Comparison of ENCODE assay signal across 18 cellular contexts in the genomic region with DNA sequence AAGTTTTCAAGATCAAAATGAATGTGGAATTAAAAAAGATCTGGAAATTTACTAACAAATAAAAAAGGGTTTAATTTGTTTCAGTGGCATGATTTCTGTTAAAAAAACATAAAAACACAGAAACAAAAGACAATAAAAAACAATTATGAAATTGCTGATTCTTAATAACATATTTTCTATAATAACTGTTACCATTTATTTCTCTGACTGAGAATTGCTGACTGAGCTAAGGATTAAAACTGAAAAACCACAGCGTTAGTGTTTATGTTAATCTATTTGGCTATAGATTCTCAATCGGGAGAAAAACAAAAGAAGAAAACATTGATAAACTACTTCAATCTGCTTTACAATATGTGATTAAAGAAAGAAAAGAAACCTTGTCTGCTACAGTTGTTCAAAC.
"Had no signal": no experiment of that assay in that cellular context is flagged by ENCODE, and none has a peak within 500 bp of the region (broad histone marks: within the 10 kb centered on the region; RNA-seq: fewer than 3 reads in every experiment).

No MANE protein-coding gene starts in this region.

- H3K4me1 Mint-ChIP-seq: activated CD4-positive, alpha-beta T cell treated with anti-CD3 and anti-CD28 coated beads, Interleukin-2, amount 10 ng/mL, durations not matched to agents 24 days and 14 days; activated naive CD8-positive, alpha-beta T cell treated with anti-CD3 and anti-CD28 coated beads for 36 hours; activated T-helper 17 cell treated with anti-CD3 and anti-CD28 coated beads, Interleukin-2, amount 50 U/mL, for 72 hours; central memory CD8-positive, alpha-beta T cell had no signal

- H3K9me3 Mint-ChIP-seq: activated CD4-positive, alpha-beta T cell treated with anti-CD3 and anti-CD28 coated beads, Interleukin-2, amount 10 ng/mL, durations not matched to agents 24 days and 14 days; activated CD8-positive, alpha-beta T cell treated with anti-CD3 and anti-CD28 coated beads for 36 hours; activated naive CD8-positive, alpha-beta T cell treated with anti-CD3 and anti-CD28 coated beads for 36 hours; activated T-cell treated with anti-CD3 and anti-CD28 coated beads, Interleukin-2, amount 50 U/mL, for 72 hours; activated T-helper 17 cell treated with anti-CD3 and anti-CD28 coated beads, Interleukin-2, amount 50 U/mL, for 72 hours; central memory CD8-positive, alpha-beta T cell had no signal

- DNase-seq: activated CD4-positive, alpha-beta T cell treated with anti-CD3 and anti-CD28 coated beads, Interleukin-2, amount 10 ng/mL, durations not matched to agents 24 days and 14 days; activated CD4-positive, alpha-beta T cell treated with anti-CD3 and anti-CD28 coated beads, Interleukin-2, amount 50 U/mL, for 4 hours; activated CD8-positive, alpha-beta T cell treated with anti-CD3 and anti-CD28 coated beads for 36 hours; activated effector memory CD4-positive, alpha-beta T cell treated with anti-CD3 and anti-CD28 coated beads, Interleukin-2, amount 50 U/mL, for 16 hours; activated naive CD4-positive, alpha-beta T cell; activated naive CD4-positive, alpha-beta T cell treated with anti-CD3 and anti-CD28 coated beads, Interleukin-2, amount 50 U/mL, for 16 hours; activated naive CD8-positive, alpha-beta T cell treated with anti-CD3 and anti-CD28 coated beads for 36 hours; activated T-cell treated with anti-CD3 and anti-CD28 coated beads, Interleukin-2, amount 50 U/mL, for 1 hour; activated T-cell treated with anti-CD3 and anti-CD28 coated beads, Interleukin-2, amount 50 U/mL, for 72 hours; amniotic stem cell; aorta; NCI-H526; Right ventricle myocardium superior had no signal

- FAIRE-seq: TTC549 had no signal

- H3K27me3 ChIP-seq: cardiac muscle cell had no signal

- H3K27me3 Mint-ChIP-seq: activated CD4-positive, alpha-beta T cell treated with anti-CD3 and anti-CD28 coated beads, Interleukin-2, amount 10 ng/mL, durations not matched to agents 24 days and 14 days; activated CD8-positive, alpha-beta T cell treated with anti-CD3 and anti-CD28 coated beads for 36 hours; activated T-helper 17 cell treated with anti-CD3 and anti-CD28 coated beads, Interleukin-2, amount 50 U/mL, for 72 hours had no signal

- H3K27ac Mint-ChIP-seq: activated CD4-positive, alpha-beta T cell treated with anti-CD3 and anti-CD28 coated beads, Interleukin-2, amount 10 ng/mL, durations not matched to agents 24 days and 14 days; activated CD8-positive, alpha-beta T cell treated with anti-CD3 and anti-CD28 coated beads for 36 hours; activated naive CD8-positive, alpha-beta T cell treated with anti-CD3 and anti-CD28 coated beads for 36 hours; activated T-cell treated with anti-CD3 and anti-CD28 coated beads, Interleukin-2, amount 50 U/mL, for 72 hours; activated T-helper 17 cell treated with anti-CD3 and anti-CD28 coated beads, Interleukin-2, amount 50 U/mL, for 72 hours had no signal

- ATAC-seq: activated CD8-positive, alpha-beta T cell treated with anti-CD3 and anti-CD28 coated beads for 36 hours; activated T-cell treated with anti-CD3 and anti-CD28 coated beads, Interleukin-2, amount 50 U/mL, for 72 hours; activated T-helper 17 cell treated with anti-CD3 and anti-CD28 coated beads, Interleukin-2, amount 50 U/mL, for 72 hours had no signal

- H3K36me3 Mint-ChIP-seq: activated naive CD8-positive, alpha-beta T cell treated with anti-CD3 and anti-CD28 coated beads for 36 hours had no signal

- H3K36me3 ChIP-seq: cardiac muscle cell had no signal

- H3K4me3 ChIP-seq: cardiac muscle cell had no signal

- H3K27ac ChIP-seq: cardiac muscle cell, RWPE1 had no signal

- H3K4me3 Mint-ChIP-seq: activated CD4-positive, alpha-beta T cell treated with anti-CD3 and anti-CD28 coated beads, Interleukin-2, amount 10 ng/mL, durations not matched to agents 24 days and 14 days; activated CD8-positive, alpha-beta T cell treated with anti-CD3 and anti-CD28 coated beads for 36 hours; activated naive CD8-positive, alpha-beta T cell treated with anti-CD3 and anti-CD28 coated beads for 36 hours; activated T-cell treated with anti-CD3 and anti-CD28 coated beads, Interleukin-2, amount 50 U/mL, for 72 hours; activated T-helper 17 cell treated with anti-CD3 and anti-CD28 coated beads, Interleukin-2, amount 50 U/mL, for 72 hours; central memory CD8-positive, alpha-beta T cell had no signal
